Comparison of ENCODE assay signal across 13 cellular contexts in the genomic region with DNA sequence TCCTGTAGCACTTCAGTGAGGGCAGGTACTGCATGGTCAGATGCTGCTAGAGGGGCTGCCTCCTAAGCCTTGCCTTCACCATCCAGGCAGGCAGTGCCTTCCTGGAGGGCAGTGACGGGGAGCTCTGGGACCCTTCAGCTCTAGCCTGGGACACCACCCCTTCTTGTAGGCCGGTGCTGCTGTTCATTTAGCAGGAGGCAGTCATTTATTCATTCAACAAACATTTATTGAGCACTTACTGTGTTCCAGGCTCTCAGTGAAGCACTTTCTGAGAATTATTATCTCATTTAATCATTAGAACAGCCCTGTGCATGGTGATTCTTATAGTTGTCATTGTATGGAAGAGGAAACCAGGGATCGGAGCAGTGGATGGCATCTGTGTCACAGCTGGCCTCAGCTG. TPM values are rescaled to one million over a fixed set of nuclear protein-coding genes. Genes with fewer than 3 reads are reported as not detected.
DNase-seq lines count a peak whose midpoint lies in the region; ATAC-seq and TF ChIP-seq lines count a peak whose summit lies in the region.
"Had no signal": no experiment of that assay in that cellular context is flagged by ENCODE, and none has a peak within 500 bp of the region (broad histone marks: within the 10 kb centered on the region; RNA-seq: fewer than 3 reads in every experiment).

No MANE protein-coding gene starts in this region.

- no peaks in the 10 kb centered on the region for H4K20me1 ChIP-seq in HCT116 (ENCODE audit: insufficient read depth)

- no peak for TF ChIP-seq POLR2A in HCT116 (IDR thresholded peaks at IDR 0.05; ENCODE audit: borderline replicate concordance, extremely low read depth, insufficient read depth, insufficient read length)

- H3K9ac ChIP-seq in HCT116 (ENCODE audit: low read length) (peak overlapping the region; percentile 82), stomach smooth muscle (ENCODE audit: low read length in 2 of 2) (peak overlapping the region in 1 of 2 donors; percentile 47)

- no peaks in the 10 kb centered on the region for H3K9me2 ChIP-seq in HCT116 (ENCODE audit: insufficient read depth)

- no peak overlapping the region for H3K27ac ChIP-seq in HCT116 (ENCODE audit: low read depth, low read length)
- peak overlapping the region; percentile 90 for H3K27ac ChIP-seq in cingulate gyrus (ENCODE audit: low read depth, low read length)
- peak overlapping the region; percentile 87 for H3K27ac ChIP-seq in lower lobe of right lung
- H3K27ac ChIP-seq in stomach smooth muscle (ENCODE audit: low read length) = peak overlapping the region; percentile 95

- ATAC-seq in HCT116 (no peak), lower lobe of right lung (no peak)
- ATAC-seq: activated CD8-positive, alpha-beta T cell treated with anti-CD3 and anti-CD28 coated beads, Interleukin-2, amount 10 ng/mL, durations not matched to agents 7 days and 5 days had no signal

- TF ChIP-seq RAD21 in HCT116 (IDR thresholded peaks at IDR 0.05; ENCODE audit: low read depth) = no peak

- H3K4me3 ChIP-seq in HCT116 (replicated peaks in 1 of 2; ENCODE audit: low read depth in 1 of 2, low read length in 2 of 2) (no peak overlapping the region), lower lobe of right lung (no peak overlapping the region), stomach smooth muscle (ENCODE audit: low read length in 2 of 2) (peak overlapping the region in 1 of 2 donors; percentile 15)
- H3K4me3 ChIP-seq: smooth muscle cell had no signal

- POLR2A ChIA-PET in HCT116 (lab: Charles Lee) = no interaction called here

- H3K36me3 ChIP-seq in HCT116 (ENCODE audit: control insufficient read depth in 1 of 2, insufficient read depth in 2 of 2, low read length in 2 of 2) (no peaks in the 10 kb centered on the region), lower lobe of right lung (no peaks in the 10 kb centered on the region), stomach smooth muscle (ENCODE audit: control insufficient read depth in 2 of 2, insufficient read depth in 2 of 2, low read length in 2 of 2) (no peaks in the 10 kb centered on the region)

- no peak overlapping the region for H2AFZ ChIP-seq in HCT116 (ENCODE audit: low read depth, low read length, poor library complexity, severe bottlenecking)

- TF ChIP-seq CTCF in HCT116 (IDR thresholded peaks at IDR 0.05 in 2 of 3, conservative IDR thresholded peaks at IDR 0.05 in 1 of 3; ENCODE audit: borderline replicate concordance in 1 of 3, insufficient read depth in 1 of 3, low read depth in 2 of 3, low read length in 2 of 3) = no peak
- no peak for TF ChIP-seq CTCF in lower lobe of right lung (IDR thresholded peaks at IDR 0.05)

- intact Hi-C loops in HCT116 (cut with micrococcal nuclease) (no loop called here), lower lobe of right lung (cut with DNase I) (no loop called here)

- CTCF ChIA-PET in HCT116 (lab: Charles Lee) = interaction anchor here (2.1 kb wide), 1 partner anchor 39 kb away, joined by 8 read pairs; no protein-coding TSS in a partner anchor

- H3K4me1 ChIP-seq in HCT116 (ENCODE audit: control insufficient read depth in 1 of 2, insufficient read depth in 2 of 2, low read length in 2 of 2) = peaks cover 43 to 52% of the 10 kb centered on the region in 2 experiments
- peaks cover 48% of the 10 kb centered on the region for H3K4me1 ChIP-seq in lower lobe of right lung
- peaks cover 90% of the 10 kb centered on the region for H3K4me1 ChIP-seq in stomach smooth muscle (ENCODE audit: control insufficient read depth, insufficient read depth, low read length)

- H3K9me3 ChIP-seq in HCT116 (ENCODE audit: control insufficient read depth in 1 of 2, insufficient read depth in 1 of 2, low read depth in 1 of 2, low read length in 2 of 2) = no peaks in the 10 kb centered on the region
- no peaks in the 10 kb centered on the region for H3K9me3 ChIP-seq in lower lobe of right lung
- H3K9me3 ChIP-seq in stomach smooth muscle (ENCODE audit: control insufficient read depth in 2 of 2, low read length in 2 of 2) = no peaks in the 10 kb centered on the region

- DNase-seq in HCT116 (ENCODE audit: low read depth, low spot score) = no peak
- DNase-seq in lower lobe of right lung = no peak
- DNase-seq in NCI-H187 treated with DMSO at 0.1 percent for 48 hours (lab: John Stamatoyannopoulos, UW) = no peak
- DNase-seq in foreskin melanocyte = no peak
- DNase-seq in activated CD4-positive, CD25-positive, alpha-beta regulatory T cell (lab: John Stamatoyannopoulos, UW) = no peak
- no peak for DNase-seq in MV-4-11 (lab: John Stamatoyannopoulos, UW)
- DNase-seq: activated CD8-positive, alpha-beta T cell treated with anti-CD3 and anti-CD28 coated beads, Interleukin-2, amount 10 ng/mL, durations not matched to agents 7 days and 5 days; NCI-H2171; nephron progenitor cell; SIG-M5 had no signal

- no peaks in the 10 kb centered on the region for H3K27me3 ChIP-seq in HCT116 (ENCODE audit: insufficient read depth, low read length)
- H3K27me3 ChIP-seq in lower lobe of right lung (ENCODE audit: low read depth) = no peaks in the 10 kb centered on the region
- no peaks in the 10 kb centered on the region for H3K27me3 ChIP-seq in stomach smooth muscle (ENCODE audit: control insufficient read depth in 1 of 2, insufficient read depth in 2 of 2, low read length in 2 of 2)

- no TSS peak for BruUV-seq in HCT116 (replicated peaks; lab: Mats Ljungman, UMichigan)

- H3K79me2 ChIP-seq in HCT116 (ENCODE audit: insufficient read depth, low read length) = peaks cover 19% of the 10 kb centered on the region; the same call in 1 of the 2 replicates

- H3K4me2 ChIP-seq in HCT116 (ENCODE audit: low read length) = peak overlapping the region; percentile 76

- RAD21 ChIA-PET in HCT116 (lab: Charles Lee; ENCODE audit: low non-redundant PET in 1 of 2, low total read pairs in 2 of 2, uncharacterized antibody in 2 of 2, unreplicated experiment in 2 of 2) = no interaction called here

TF ChIP-seq in HCT116, 20 proteins besides CTCF, POLR2A, EP300 and RAD21:
- TF ChIP-seq FOSL1 (IDR thresholded peaks at IDR 0.05; ENCODE audit: low read depth) (no peak), JUND (IDR thresholded peaks at IDR 0.05) (no peak), CEBPB (IDR thresholded peaks at IDR 0.05; ENCODE audit: low read depth) (no peak), SRF (IDR thresholded peaks at IDR 0.05; ENCODE audit: low read depth) (no peak), SP1 (IDR thresholded peaks at IDR 0.05; ENCODE audit: low read depth) (no peak)

RNA-seq across cellular contexts. Expression of a gene that starts 28.5 kb away (rescaled TPM):
- 14.7 TPM for total RNA-seq in HCT116 (2021; ENCODE audit: unreplicated experiment)
- 16.1 and 20.4 TPM in 2 replicates for polyA plus RNA-seq in HCT116 (2012)
- 57.9 TPM for total RNA-seq in lower lobe of right lung
- total RNA-seq: activated CD8-positive, alpha-beta T cell treated with anti-CD3 and anti-CD28 coated beads, Interleukin-2, amount 10 ng/mL, durations not matched to agents 7 days and 5 days had no signal
